Comparison of ENCODE assay signal across 13 cellular contexts in the genomic region with DNA sequence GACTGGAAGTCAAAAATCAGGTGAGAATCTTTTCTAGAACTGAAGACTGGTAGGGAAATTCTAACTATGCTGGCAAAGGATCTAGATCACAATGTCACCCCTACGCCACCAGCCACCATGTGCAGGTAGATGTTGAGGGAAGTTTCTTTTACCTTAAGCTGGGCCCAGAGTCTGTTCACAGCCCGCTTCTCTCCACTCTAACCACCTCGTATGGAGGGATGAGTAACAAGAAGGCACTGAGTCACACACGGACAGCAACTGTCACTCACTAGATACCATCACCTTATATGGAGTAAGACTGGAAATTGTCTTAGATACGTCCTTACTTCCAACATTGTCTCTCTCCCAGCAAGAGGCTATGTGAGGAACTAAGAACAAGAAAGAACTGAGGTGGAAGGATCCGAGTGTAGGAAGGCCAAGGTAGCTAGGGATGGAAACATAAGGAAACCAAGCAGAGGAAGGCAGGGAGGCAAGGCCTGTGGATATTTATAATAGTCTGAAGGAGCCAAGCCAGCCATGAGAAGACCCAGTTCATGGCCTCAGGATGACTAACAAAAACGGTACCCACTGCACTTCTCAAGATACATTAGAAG. TPM values are rescaled to one million over a fixed set of nuclear protein-coding genes. Genes with fewer than 3 reads are reported as not detected.
DNase-seq lines count a peak whose midpoint lies in the region; ATAC-seq and TF ChIP-seq lines count a peak whose summit lies in the region.
"Had no signal": no experiment of that assay in that cellular context is flagged by ENCODE, and none has a peak within 500 bp of the region (broad histone marks: within the 10 kb centered on the region; RNA-seq: fewer than 3 reads in every experiment).

No MANE protein-coding gene starts in this region.

- DNase-seq in AG04450 (ENCODE audit: low read depth, low spot score) = peak; percentile 38
- DNase-seq in HPDE6-E6E7 (ENCODE audit: extremely low spot score) = peak; percentile 78
- peak; percentile 78 for DNase-seq in brain microvascular endothelial cell
- DNase-seq in memory B cell (ENCODE audit: low spot score in 2 of 2) = no peak
- DNase-seq in NCI-H345 treated with DMSO at 0.1 percent for 48 hours (lab: John Stamatoyannopoulos, UW; ENCODE audit: unreplicated experiment) = no peak
- no peak for DNase-seq in NCI-H748 treated with DMSO at 0.1 percent for 48 hours (lab: John Stamatoyannopoulos, UW)
- DNase-seq in GM10266 (ENCODE audit: extremely low spot score) = no peak
- DNase-seq: dermis blood vessel endothelial cell, DMS153, OCI-M1, thyroid gland had no signal

- no peaks in the 10 kb centered on the region for H3K27me3 ChIP-seq in AG04450 (ENCODE audit: control insufficient read depth, insufficient read depth, low read length)
- no peaks in the 10 kb centered on the region for H3K27me3 ChIP-seq in brain microvascular endothelial cell (replicated peaks)
- H3K27me3 ChIP-seq: thyroid gland had no signal

- H3K9me3 ChIP-seq in AG04450 (ENCODE audit: control insufficient read depth, insufficient read depth, low read length) = no peaks in the 10 kb centered on the region
- H3K9me3 ChIP-seq: thyroid gland had no signal

- H3K4me3 Mint-ChIP-seq in memory B cell = no peak overlapping the region

- H3K36me3 Mint-ChIP-seq in memory B cell = peaks cover 19% of the 10 kb centered on the region

- H3K27ac ChIP-seq in AG04450 (ENCODE audit: low read depth, low read length) = peak overlapping the region; percentile 73
- H3K27ac ChIP-seq in brain microvascular endothelial cell = peak overlapping the region; percentile 40
- H3K27ac ChIP-seq: thyroid gland had no signal

- no peak overlapping the region for H3K4me3 ChIP-seq in AG04450 (ENCODE audit: low read depth, low read length)
- H3K4me3 ChIP-seq in brain microvascular endothelial cell (ENCODE audit: low read depth, low read length) = no peak overlapping the region
- H3K4me3 ChIP-seq: lung, thyroid gland had no signal

- peaks cover 24% of the 10 kb centered on the region for H3K36me3 ChIP-seq in brain microvascular endothelial cell (replicated peaks)

- H3K9me3 Mint-ChIP-seq in memory B cell = no peaks in the 10 kb centered on the region

- CTCF ChIA-PET in AG04450 (lab: Charles Lee) = interaction anchor here (0.6 to 9.0 kb wide), 6 partner anchors 11 to 342 kb away, joined by 3 to 89 read pairs (median 36); a partner anchor contains a TSS

- ATAC-seq in memory B cell (ENCODE audit: low read depth) (no peak), HG02970 (IDR thresholded peaks at IDR 0.05; ENCODE audit: low FRiP score, unreplicated experiment) (no peak)

- no peaks in the 10 kb centered on the region for H3K27me3 Mint-ChIP-seq in memory B cell

- POLR2A ChIA-PET in AG04450 (lab: Yijun Ruan, JAX) = interaction anchor here (1.0 kb wide), 1 partner anchor 76 kb away, joined by 4 read pairs; no protein-coding TSS in a partner anchor

- no peak for TF ChIP-seq CTCF in AG04450 (IDR thresholded peaks at IDR 0.05; ENCODE audit: low read depth, low read length)
- no peak for TF ChIP-seq CTCF in brain microvascular endothelial cell (IDR thresholded peaks at IDR 0.05; ENCODE audit: low read depth, low read length, missing control alignments)
- no peak for TF ChIP-seq CTCF in GM10266 (IDR thresholded peaks at IDR 0.05; ENCODE audit: control insufficient read depth, insufficient read depth, low read depth, missing control alignments)

- H3K27ac Mint-ChIP-seq in memory B cell = peak overlapping the region; percentile 47

- H3K4me1 Mint-ChIP-seq in memory B cell = peaks cover 5% of the 10 kb centered on the region

- in situ Hi-C loops in brain microvascular endothelial cell (cut with HindIII; ENCODE audit: low pct_ligation_motif_present, low sequenced_read_pairs) = no loop called here

RNA-seq across cellular contexts. Expression of a gene that starts 15.4 kb away (rescaled TPM):
- 0.06 and 0.19 TPM in 2 replicates for polyA plus RNA-seq in AG04450 (2011; rRNA removed)
- 0.23 TPM in 1 of 2 replicates, not detected in the other for polyA minus RNA-seq in AG04450 (2011; rRNA and poly(A)+ RNA removed)

RNA-seq across cellular contexts. Expression of a gene that starts 20.6 kb away (rescaled TPM):
- polyA plus RNA-seq in AG04450 (2011; rRNA removed) = 46.2 and 47.2 TPM in 2 replicates
- polyA minus RNA-seq in AG04450 (2011; rRNA and poly(A)+ RNA removed) = 73.1 and 79.5 TPM in 2 replicates

RNA-seq across cellular contexts. Expression of a gene that starts 26.9 kb away (rescaled TPM):
- polyA plus RNA-seq in AG04450 (2011; rRNA removed) = 87.8 and 125 TPM in 2 replicates
- 128 and 185 TPM in 2 replicates for polyA minus RNA-seq in AG04450 (2011; rRNA and poly(A)+ RNA removed)

RNA-seq across cellular contexts. Expression of a gene that starts 30.8 kb away (rescaled TPM):
- polyA plus RNA-seq in AG04450 (2011; rRNA removed) = 125 and 133 TPM in 2 replicates
- 144 and 157 TPM in 2 replicates for polyA minus RNA-seq in AG04450 (2011; rRNA and poly(A)+ RNA removed)

RNA-seq across cellular contexts. Expression of a gene that starts 58.5 kb away (rescaled TPM):
- polyA plus RNA-seq in AG04450 (2011; rRNA removed) = 22.7 and 25.4 TPM in 2 replicates
- 11.1 and 18.0 TPM in 2 replicates for polyA minus RNA-seq in AG04450 (2011; rRNA and poly(A)+ RNA removed)

Comparison
In these comparisons a context has a peak if more than half of its experiments do, and no peak if none do; other contexts are left out.
1. DNase-seq: peak in AG04450 (single experiment), HPDE6-E6E7 (single experiment) and brain microvascular endothelial cell (single experiment); none in memory B cell (0 of 2), NCI-H345 treated with DMSO at 0.1 percent for 48 hours (single experiment), NCI-H748 treated with DMSO at 0.1 percent for 48 hours (single experiment) and GM10266 (single experiment).